In genomic region chr3:73480187-73480672, GRCh38 we compare ENCODE assay signal across 26 cellular contexts.
DNase-seq lines count a peak whose midpoint lies in the region; ATAC-seq and TF ChIP-seq lines count a peak whose summit lies in the region.
"Had no signal": no experiment of that assay in that cellular context is flagged by ENCODE, and none has a peak within 500 bp of the region (broad histone marks: within the 10 kb centered on the region; RNA-seq: fewer than 3 reads in every experiment).

No MANE protein-coding gene starts in this region.

- no peaks in the 10 kb centered on the region for H3K27me3 ChIP-seq in esophagus muscularis mucosa
- H3K27me3 ChIP-seq: BLaER1, hepatocyte, sigmoid colon had no signal

- no peak for TF ChIP-seq POLR2A in esophagus muscularis mucosa (IDR thresholded peaks at IDR 0.05; ENCODE audit: low read depth)

- H3K4me1 ChIP-seq in esophagus muscularis mucosa = peaks cover 46 to 75% (median 50%) of the 10 kb centered on the region in 4 donors

- no peak for TF ChIP-seq CTCF in esophagus muscularis mucosa (IDR thresholded peaks at IDR 0.05)

- DNase-seq in NCI-H2196 (lab: John Stamatoyannopoulos, UW; ENCODE audit: unreplicated experiment) = peak; percentile 7
- no peak for DNase-seq in NCI-H2196 treated with DMSO at 0.1 percent for 48 hours (lab: John Stamatoyannopoulos, UW; ENCODE audit: unreplicated experiment)
- peak; percentile 90 for DNase-seq in esophagus muscularis mucosa (ENCODE audit: extremely low spot score)
- peak; percentile 37 for DNase-seq in left kidney (ENCODE audit: low read depth, low spot score)
- DNase-seq in stromal cell of bone marrow (ENCODE audit: low read depth) = peak; percentile 39
- DNase-seq in HPDE6-E6E7 (ENCODE audit: extremely low spot score) = no peak
- DNase-seq: activated CD8-positive, alpha-beta memory T cell treated with anti-CD3 and anti-CD28 coated beads for 24 hours; activated naive CD8-positive, alpha-beta T cell treated with anti-CD3 and anti-CD28 coated beads, Interleukin-2, amount 50 U/mL, for 24 hours; effector CD4-positive, alpha-beta T cell; GDM1; islet precursor cell; mucosa of descending colon; NCI-H1105 treated with DMSO at 0.1 percent for 48 hours; NCI-H748 treated with DMSO at 0.1 percent for 48 hours; nucleus accumbens; PC-3; sigmoid colon; stimulated activated CD4-positive, alpha-beta T cell treated with anti-CD3 and anti-CD28 coated beads, Interleukin-2, amount 100 ng/mL, for 24 hours; T1000 had no signal

- intact Hi-C loops in esophagus muscularis mucosa (cut with DNase I) = no loop called here

- H3K9me3 ChIP-seq in esophagus muscularis mucosa = no peaks in the 10 kb centered on the region
- H3K9me3 ChIP-seq: mucosa of descending colon, sigmoid colon had no signal

- H3K27ac ChIP-seq in esophagus muscularis mucosa (replicated peaks in 1 of 4) = no peak overlapping the region
- H3K27ac ChIP-seq: 22Rv1, BLaER1, hepatocyte had no signal

- TF ChIP-seq EP300 in esophagus muscularis mucosa (IDR thresholded peaks at IDR 0.05) = no peak

- ATAC-seq in HG03196 (IDR thresholded peaks at IDR 0.05; ENCODE audit: unreplicated experiment) (no peak), HG03439 (IDR thresholded peaks at IDR 0.05; ENCODE audit: unreplicated experiment) (no peak)
- ATAC-seq: activated CD4-positive, CD25-positive, alpha-beta regulatory T cell treated with anti-CD3 and anti-CD28 coated beads, Interleukin-2, amount 50 U/mL, for 24 hours; activated naive CD8-positive, alpha-beta T cell treated with anti-CD3 and anti-CD28 coated beads, Interleukin-2, amount 50 U/mL, for 24 hours; HCT116; mucosa of descending colon; PC-3 had no signal

- H3K4me3 ChIP-seq in esophagus muscularis mucosa = no peak overlapping the region
- H3K4me3 ChIP-seq: BLaER1, hepatocyte, mucosa of descending colon, sigmoid colon had no signal

- 47% methylated on average over 3 of the region's 3 CpGs for WGBS in esophagus muscularis mucosa

- H3K36me3 ChIP-seq in esophagus muscularis mucosa = peaks cover 0 to 6% (median 0%) of the 10 kb centered on the region in 4 donors
- H3K36me3 ChIP-seq: BLaER1, sigmoid colon had no signal

Comparison
In these comparisons a context has a peak if more than half of its experiments do, and no peak if none do; other contexts are left out.
1. DNase-seq: peak in NCI-H2196 (single experiment), esophagus muscularis mucosa (single experiment), left kidney (single experiment) and stromal cell of bone marrow (single experiment); none in NCI-H2196 treated with DMSO at 0.1 percent for 48 hours (single experiment) and HPDE6-E6E7 (single experiment).